In the genomic region with DNA sequence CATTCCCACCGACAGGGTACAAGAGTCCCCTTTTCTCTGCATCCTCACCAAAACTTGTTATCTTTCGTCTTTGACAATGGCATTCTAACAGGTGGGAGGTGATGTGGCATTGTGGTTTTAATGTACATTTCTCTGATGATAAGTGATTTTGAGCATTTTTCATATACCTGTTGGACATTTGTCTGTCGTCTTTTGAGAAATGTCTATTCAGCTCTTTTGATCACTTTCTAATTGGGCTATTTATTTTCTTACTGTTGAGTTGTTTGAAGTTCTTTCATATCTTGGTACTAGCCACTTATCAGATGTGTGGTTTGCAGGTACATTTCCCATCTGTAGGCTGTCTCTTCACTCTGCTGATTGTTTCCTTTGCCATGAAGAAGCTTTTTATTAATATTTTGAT, we compare ENCODE assay signal across 19 cellular contexts.
DNase-seq lines count a peak whose midpoint lies in the region; ATAC-seq, FAIRE-seq and TF ChIP-seq lines count a peak whose summit lies in the region.
"Had no signal": no experiment of that assay in that cellular context is flagged by ENCODE, and none has a peak within 500 bp of the region (broad histone marks: within the 10 kb centered on the region; RNA-seq: fewer than 3 reads in every experiment).

No MANE protein-coding gene starts in this region.

- H3K27me3 Mint-ChIP-seq in progenitor cell of endocrine pancreas, result peaks cover 36% of the 10 kb centered on the region

- no peak for DNase-seq in A549 (ENCODE audit: low read depth in 1 of 2, low spot score in 1 of 2)
- DNase-seq in K562 (ENCODE audit: extremely low read depth in 1 of 4, low spot score in 3 of 4), result no peak
- no peak for DNase-seq in left colon
- DNase-seq in progenitor cell of endocrine pancreas (ENCODE audit: low spot score, unreplicated experiment), result no peak
- no peak for DNase-seq in NCI-H146 (lab: John Stamatoyannopoulos, UW)
- DNase-seq: 8988T; C1 segment of cervical spinal cord; Calu3; CD4-positive, alpha-beta memory T cell; COR-L47; DMS53; DMS79 treated with DMSO at 0.1 percent for 48 hours; GF-D8; GOT3; H7; HCEC 1CT had no signal

- no peaks in the 10 kb centered on the region for H3K9me3 ChIP-seq in A549
- no peaks in the 10 kb centered on the region for H3K9me3 ChIP-seq in HEK293 (ENCODE audit: control insufficient read depth, insufficient read depth, low read depth, low read length)
- H3K9me3 ChIP-seq in K562 (replicated peaks; ENCODE audit: control insufficient read depth, insufficient read depth, low read depth, low read length), result no peaks in the 10 kb centered on the region

- BruUV-seq in K562 (replicated peaks; lab: Mats Ljungman, UMichigan), result no TSS peak

- TF ChIP-seq EP300 in A549 (IDR thresholded peaks at IDR 0.05), result no peak
- TF ChIP-seq EP300 in K562 (IDR thresholded peaks at IDR 0.05; ENCODE audit: low read length), result no peak

- H3K36me3 Mint-ChIP-seq in progenitor cell of endocrine pancreas (ENCODE audit: insufficient read depth), result no peaks in the 10 kb centered on the region
- H3K36me3 Mint-ChIP-seq: CD4-positive, alpha-beta memory T cell had no signal

- FAIRE-seq in A549 (lab: Jason Lieb, UNC) (no peak), K562 (lab: Jason Lieb, UNC) (no peak)
- FAIRE-seq: GM12891, GM18507 had no signal

- no peak overlapping the region for H3K9ac ChIP-seq in K562 (ENCODE audit: insufficient read depth in 1 of 2, low read depth in 2 of 2, low read length in 2 of 2)

- H3K4me3 ChIP-seq in A549, result no peak overlapping the region
- H3K4me3 ChIP-seq in HEK293 (ENCODE audit: low read depth, low read length), result no peak overlapping the region
- no peak overlapping the region for H3K4me3 ChIP-seq in K562

- no peak overlapping the region for H3K4me2 ChIP-seq in A549
- H3K4me2 ChIP-seq in K562 (ENCODE audit: insufficient read depth, low read length), result no peak overlapping the region

- H3K27ac Mint-ChIP-seq in progenitor cell of endocrine pancreas, result no peak overlapping the region
- H3K27ac Mint-ChIP-seq: CD4-positive, alpha-beta memory T cell had no signal

- H3K79me2 ChIP-seq in K562 (ENCODE audit: control insufficient read depth, insufficient read depth, low read length), result no peaks in the 10 kb centered on the region

- in situ Hi-C loops in K562 (cut with MboI), result no loop called here

- H3K36me3 ChIP-seq in HEK293 (ENCODE audit: control insufficient read depth in 2 of 2, insufficient read depth in 1 of 2, low read length in 2 of 2) (no peaks in the 10 kb centered on the region), K562 (ENCODE audit: control insufficient read depth, insufficient read depth, low read length) (no peaks in the 10 kb centered on the region)

- H3K27me3 ChIP-seq in K562 (ENCODE audit: control insufficient read depth in 2 of 2, insufficient read depth in 2 of 2, low read length in 2 of 2), result peaks cover 0 to 14% of the 10 kb centered on the region in 2 experiments; a peak in 1 of 5 replicates

- H4K20me1 ChIP-seq in K562 (replicated peaks; ENCODE audit: control insufficient read depth, insufficient read depth, low read length), result no peaks in the 10 kb centered on the region

- intact Hi-C loops in K562 (cut with micrococcal nuclease), result no loop called here
- intact Hi-C loops in left colon (cut with DNase I, micrococcal nuclease), result no loop called here

- H3K4me1 ChIP-seq in A549 (no peaks in the 10 kb centered on the region), HEK293 (ENCODE audit: control insufficient read depth, insufficient read depth, low read length) (no peaks in the 10 kb centered on the region), K562 (replicated peaks in 1 of 2; ENCODE audit: control insufficient read depth in 2 of 2, insufficient read depth in 2 of 2, low read length in 2 of 2) (no peaks in the 10 kb centered on the region)

- 30% methylated on average over 3 of the region's 3 CpGs for WGBS in A549 (ENCODE audit: missing lambda C conversion rate)
- WGBS in K562 (ENCODE audit: insufficient coverage, low coverage, missing lambda C conversion rate), result 4% methylated on average over 3 of the region's 3 CpGs

- TF ChIP-seq RAD21 in A549 (conservative IDR thresholded peaks at IDR 0.05 in 1 of 2, IDR thresholded peaks at IDR 0.05 in 1 of 2) (no peak), K562 (CRISPR knock-in tag; conservative IDR thresholded peaks at IDR 0.05 in 1 of 2, IDR thresholded peaks at IDR 0.05 in 1 of 2) (no peak)

- no peak overlapping the region for H2AFZ ChIP-seq in K562 (ENCODE audit: low read depth, low read length)

- no peak for TF ChIP-seq POLR2A in A549 (IDR thresholded peaks at IDR 0.05; ENCODE audit: low read length)
- no peak for TF ChIP-seq POLR2A in K562 (conservative IDR thresholded peaks at IDR 0.05)

- CTCF ChIA-PET in A549 (lab: Yijun Ruan, JAX), result no interaction called here
- CTCF ChIA-PET in HEK293 (lab: Yijun Ruan, JAX), result no interaction called here
- CTCF ChIA-PET in K562 (lab: Yijun Ruan, JAX; ENCODE audit: low intra/inter-chr PET ratio), result no interaction called here

- peaks cover 5% of the 10 kb centered on the region for H3K9me3 Mint-ChIP-seq in progenitor cell of endocrine pancreas (ENCODE audit: low read depth)

- ATAC-seq in A549 (no peak), K562 (no peak), left colon (no peak)

- TF ChIP-seq CTCF in A549 (IDR thresholded peaks at IDR 0.05), result no peak
- TF ChIP-seq CTCF in HEK293 (tag by site-specific recombination; IDR thresholded peaks at IDR 0.05), result no peak
- no peak for TF ChIP-seq CTCF in K562 (IDR thresholded peaks at IDR 0.05 in 2 of 3, conservative IDR thresholded peaks at IDR 0.05 in 1 of 3; ENCODE audit: insufficient read depth in 2 of 3, low read depth in 1 of 3, low read length in 3 of 3)
- no peak for TF ChIP-seq CTCF in progenitor cell of endocrine pancreas (IDR thresholded peaks at IDR 0.05; ENCODE audit: unreplicated experiment)

- H3K4me3 Mint-ChIP-seq in progenitor cell of endocrine pancreas (ENCODE audit: low read depth), result no peak overlapping the region
- H3K4me3 Mint-ChIP-seq: CD4-positive, alpha-beta memory T cell had no signal

- H3K4me1 Mint-ChIP-seq in progenitor cell of endocrine pancreas (ENCODE audit: low read depth), result peaks cover 8% of the 10 kb centered on the region
- H3K4me1 Mint-ChIP-seq: CD4-positive, alpha-beta memory T cell had no signal

- H3K9me1 ChIP-seq in K562 (ENCODE audit: control insufficient read depth, insufficient read depth, low read length), result no peaks in the 10 kb centered on the region

- POLR2A ChIA-PET in A549 (lab: Yijun Ruan, JAX) (no interaction called here), HEK293 (lab: Yijun Ruan, JAX) (no interaction called here), K562 (lab: Yijun Ruan, JAX) (interaction anchor here (0.6 kb wide), 1 partner anchor 867 kb away, joined by 4 read pairs; no protein-coding TSS in a partner anchor)

- H3K27ac ChIP-seq in A549 (no peak overlapping the region), HEK293 (ENCODE audit: extremely low read depth, low read depth, low read length) (no peak overlapping the region), K562 (ENCODE audit: extremely low read depth, low read depth, low read length) (no peak overlapping the region)

TF ChIP-seq in A549, 52 proteins besides CTCF, POLR2A, EP300 and RAD21:
- TF ChIP-seq, protein P1, sequence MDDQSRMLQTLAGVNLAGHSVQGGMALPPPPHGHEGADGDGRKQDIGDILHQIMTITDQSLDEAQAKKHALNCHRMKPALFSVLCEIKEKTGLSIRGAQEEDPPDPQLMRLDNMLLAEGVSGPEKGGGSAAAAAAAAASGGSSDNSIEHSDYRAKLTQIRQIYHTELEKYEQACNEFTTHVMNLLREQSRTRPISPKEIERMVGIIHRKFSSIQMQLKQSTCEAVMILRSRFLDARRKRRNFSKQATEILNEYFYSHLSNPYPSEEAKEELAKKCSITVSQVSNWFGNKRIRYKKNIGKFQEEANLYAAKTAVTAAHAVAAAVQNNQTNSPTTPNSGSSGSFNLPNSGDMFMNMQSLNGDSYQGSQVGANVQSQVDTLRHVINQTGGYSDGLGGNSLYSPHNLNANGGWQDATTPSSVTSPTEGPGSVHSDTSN (IDR thresholded peaks at IDR 0.05), result no peak
- peak; percentile 58 for TF ChIP-seq MAFK (IDR thresholded peaks at IDR 0.05; ENCODE audit: partially characterized antibody)
- no peak for TF ChIP-seq POLR2AphosphoS2 (conservative IDR thresholded peaks at IDR 0.05; ENCODE audit: low read length)

TF ChIP-seq in HEK293, 187 proteins besides CTCF, POLR2A, EP300 and RAD21:
- TF ChIP-seq GLIS1 (tag by site-specific recombination; IDR thresholded peaks at IDR 0.05) (no peak), SCRT2 (tag by site-specific recombination; IDR thresholded peaks at IDR 0.05) (peak; percentile 73)
TF ChIP-seq in HEK293: peak in this region for 1.

TF ChIP-seq in K562, 482 proteins besides CTCF, POLR2A, EP300 and RAD21:
- TF ChIP-seq ZNF311 (CRISPR knock-in tag; IDR thresholded peaks at IDR 0.05) (no peak), ZNF165 (CRISPR knock-in tag; IDR thresholded peaks at IDR 0.05; ENCODE audit: borderline replicate concordance) (no peak), MAFG (tag; conservative IDR thresholded peaks at IDR 0.05) (0 out of 2 replicates have a peak, but pooled peaks have one; percentile 20), ZKSCAN3 (CRISPR knock-in tag; IDR thresholded peaks at IDR 0.05) (no peak), ZNF146 (CRISPR knock-in tag; IDR thresholded peaks at IDR 0.05; ENCODE audit: unreplicated experiment) (no peak), GATA2 (CRISPR knock-in tag; IDR thresholded peaks at IDR 0.05) (no peak), ZNF316 (IDR thresholded peaks at IDR 0.05) (peak; percentile 62), C11orf30 (IDR thresholded peaks at IDR 0.05; ENCODE audit: low read depth) (peak; percentile 29; the same call in 1 of the 2 replicates)
- TF ChIP-seq, protein P2, sequence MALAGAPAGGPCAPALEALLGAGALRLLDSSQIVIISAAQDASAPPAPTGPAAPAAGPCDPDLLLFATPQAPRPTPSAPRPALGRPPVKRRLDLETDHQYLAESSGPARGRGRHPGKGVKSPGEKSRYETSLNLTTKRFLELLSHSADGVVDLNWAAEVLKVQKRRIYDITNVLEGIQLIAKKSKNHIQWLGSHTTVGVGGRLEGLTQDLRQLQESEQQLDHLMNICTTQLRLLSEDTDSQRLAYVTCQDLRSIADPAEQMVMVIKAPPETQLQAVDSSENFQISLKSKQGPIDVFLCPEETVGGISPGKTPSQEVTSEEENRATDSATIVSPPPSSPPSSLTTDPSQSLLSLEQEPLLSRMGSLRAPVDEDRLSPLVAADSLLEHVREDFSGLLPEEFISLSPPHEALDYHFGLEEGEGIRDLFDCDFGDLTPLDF (CRISPR knock-in tag; IDR thresholded peaks at IDR 0.05), result no peak
